Comparison of ENCODE assay signal across 17 cellular contexts in the genomic region with DNA sequence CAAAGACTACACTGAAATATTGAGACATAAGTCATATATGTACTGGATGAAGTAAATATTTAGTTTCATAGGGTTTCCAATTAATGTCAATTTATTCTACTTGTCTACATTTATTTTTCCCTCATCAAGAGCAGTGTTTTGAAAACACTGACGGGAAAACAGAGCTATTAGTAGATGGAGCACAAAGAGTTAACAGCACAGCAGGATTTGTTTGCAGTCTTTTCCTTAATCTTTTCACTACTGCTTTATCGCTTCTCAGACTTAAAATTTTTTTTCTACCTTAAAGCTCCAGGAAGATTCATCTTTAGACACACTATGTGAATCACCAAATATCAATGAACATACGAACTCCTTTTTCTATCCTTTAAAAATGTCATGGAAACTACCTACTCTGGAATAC. TPM values are rescaled to one million over a fixed set of nuclear protein-coding genes. Genes with fewer than 3 reads are reported as not detected.
DNase-seq lines count a peak whose midpoint lies in the region; ATAC-seq, FAIRE-seq and TF ChIP-seq lines count a peak whose summit lies in the region.
"Had no signal": no experiment of that assay in that cellular context is flagged by ENCODE, and none has a peak within 500 bp of the region (broad histone marks: within the 10 kb centered on the region; RNA-seq: fewer than 3 reads in every experiment).

No MANE protein-coding gene starts in this region.

- H2BK5ac ChIP-seq in H9 (ENCODE audit: insufficient read length, low read length), result no peak overlapping the region

- no peak overlapping the region for H4K8ac ChIP-seq in H9 (replicated peaks; ENCODE audit: insufficient read length, low read depth, low read length)

- no peaks in the 10 kb centered on the region for H4K20me1 ChIP-seq in H9 (ENCODE audit: control insufficient read depth, insufficient read depth, insufficient read length)
- H4K20me1 ChIP-seq in neural progenitor cell (ENCODE audit: low read depth), result no peaks in the 10 kb centered on the region

- no peak overlapping the region for H2AK5ac ChIP-seq in H9 (ENCODE audit: insufficient read length, low read length)

- no peaks in the 10 kb centered on the region for H3K79me2 ChIP-seq in H9 (ENCODE audit: insufficient read depth, low read length)
- H3K79me2 ChIP-seq in neural progenitor cell (ENCODE audit: low read depth), result no peaks in the 10 kb centered on the region

- peak; percentile 53 for FAIRE-seq in D721Med (lab: Jason Lieb, UNC)
- FAIRE-seq: G401.6, GM12892 had no signal

- H2AFZ ChIP-seq in H9 (ENCODE audit: low read length) (no peak overlapping the region), neural progenitor cell (replicated peaks) (no peak overlapping the region)
- H2AFZ ChIP-seq: GM23338 had no signal

- no peak overlapping the region for H4K5ac ChIP-seq in H9 (ENCODE audit: insufficient read length, low read depth, low read length)

- no peak overlapping the region for H2BK15ac ChIP-seq in H9 (ENCODE audit: low read depth, low read length)

- H3K27me3 Mint-ChIP-seq in H9 (ENCODE audit: low read depth) (no peaks in the 10 kb centered on the region), neural progenitor cell (ENCODE audit: insufficient read depth, low read depth) (no peaks in the 10 kb centered on the region)
- no peaks in the 10 kb centered on the region for H3K27me3 Mint-ChIP-seq in effector memory CD8-positive, alpha-beta T cell
- H3K27me3 Mint-ChIP-seq: CD4-positive, alpha-beta memory T cell had no signal

- H3K23ac ChIP-seq in H9 (ENCODE audit: insufficient read length, low read depth, low read length), result no peak overlapping the region

- H3K4me1 ChIP-seq in H9 (ENCODE audit: insufficient read depth, low read length), result no peaks in the 10 kb centered on the region
- no peaks in the 10 kb centered on the region for H3K4me1 ChIP-seq in ectodermal cell (ENCODE audit: control insufficient read depth, insufficient read depth, low read length)
- peaks cover 14% of the 10 kb centered on the region for H3K4me1 ChIP-seq in neural progenitor cell
- H3K4me1 ChIP-seq: HAP-1 had no signal

- no peak overlapping the region for H3K4ac ChIP-seq in H9 (ENCODE audit: low read depth, low read length)

- no peak overlapping the region for H3K18ac ChIP-seq in H9 (ENCODE audit: insufficient read length, low read depth, low read length)

- peaks cover 3% of the 10 kb centered on the region for H3K36me3 ChIP-seq in ectodermal cell (ENCODE audit: control insufficient read depth, insufficient read depth, low read length)
- H3K36me3 ChIP-seq in neural progenitor cell, result peaks cover 13% of the 10 kb centered on the region

- H3K56ac ChIP-seq in H9 (ENCODE audit: insufficient read length, low read depth, low read length), result no peak overlapping the region

- ATAC-seq in effector memory CD8-positive, alpha-beta T cell (replicated peaks), result no peak
- no peak for ATAC-seq in GM21360 (IDR thresholded peaks at IDR 0.05; ENCODE audit: unreplicated experiment)
- ATAC-seq: GM23338 had no signal

- no peak overlapping the region for H3T11ph ChIP-seq in H9 (ENCODE audit: low read length)

- H3K27me3 ChIP-seq in H9 (ENCODE audit: insufficient read depth, low read length) (no peaks in the 10 kb centered on the region), ectodermal cell (ENCODE audit: control insufficient read depth, insufficient read depth, low read length, poor library complexity, severe bottlenecking) (no peaks in the 10 kb centered on the region), neural progenitor cell (no peaks in the 10 kb centered on the region)

- H3K4me2 ChIP-seq in H9 (ENCODE audit: insufficient read depth, insufficient read length, low read length), result no peak overlapping the region
- peak overlapping the region; percentile 56 for H3K4me2 ChIP-seq in neural progenitor cell
- H3K4me2 ChIP-seq: GM23338 had no signal

- H3K36me3 Mint-ChIP-seq in H9 (ENCODE audit: insufficient read depth in 1 of 3, low read depth in 3 of 3) (peaks cover 0 to 15% (median 7%) of the 10 kb centered on the region in 3 experiments; a peak in 5 of 7 replicates), neural progenitor cell (peaks cover 11% of the 10 kb centered on the region)
- H3K36me3 Mint-ChIP-seq in effector memory CD8-positive, alpha-beta T cell (ENCODE audit: insufficient read depth), result peaks cover 52% of the 10 kb centered on the region

- no peaks in the 10 kb centered on the region for H3F3A ChIP-seq in neural progenitor cell (ENCODE audit: low read depth)

- H3K4me3 Mint-ChIP-seq in H9 (no peak overlapping the region), neural progenitor cell (no peak overlapping the region)
- H3K4me3 Mint-ChIP-seq in effector memory CD8-positive, alpha-beta T cell, result no peak overlapping the region
- H3K4me3 Mint-ChIP-seq: CD4-positive, alpha-beta memory T cell; GM23338; HFFc6 had no signal

- H3K4me3 ChIP-seq in ectodermal cell (ENCODE audit: insufficient read depth, low read depth, low read length), result no peak overlapping the region
- no peak overlapping the region for H3K4me3 ChIP-seq in neural progenitor cell
- H3K4me3 ChIP-seq: GM23338, HAP-1 had no signal

- no peaks in the 10 kb centered on the region for H3K9me3 ChIP-seq in H9 (ENCODE audit: control insufficient read depth, low read depth, low read length)
- H3K9me3 ChIP-seq in ectodermal cell (ENCODE audit: control insufficient read depth, low read length), result no peaks in the 10 kb centered on the region
- H3K9me3 ChIP-seq in neural progenitor cell (ENCODE audit: low read depth), result no peaks in the 10 kb centered on the region
- H3K9me3 ChIP-seq: HAP-1 had no signal

- DNase-seq in D721Med (ENCODE audit: insufficient read length, low spot score), result no peak
- no peak for DNase-seq in H9
- DNase-seq in neural progenitor cell (ENCODE audit: low spot score), result no peak
- DNase-seq in effector memory CD8-positive, alpha-beta T cell, result no peak
- DNase-seq: C1 segment of cervical spinal cord; Calu3; CD4-positive, alpha-beta memory T cell; COR-L47; DMS153; DND-41; HFFc6 had no signal

- H3K14ac ChIP-seq in H9 (ENCODE audit: insufficient read depth, low read length), result no peak overlapping the region

- H4K91ac ChIP-seq in H9 (ENCODE audit: insufficient read length, low read depth, low read length), result no peak overlapping the region

- H3K23me2 ChIP-seq in H9 (ENCODE audit: insufficient read length, low read depth, low read length, poor library complexity, severe bottlenecking), result no peaks in the 10 kb centered on the region

- TF ChIP-seq CTCF in D721Med (IDR thresholded peaks at IDR 0.05; ENCODE audit: insufficient read depth, missing control alignments), result no peak
- TF ChIP-seq CTCF in H9 (conservative IDR thresholded peaks at IDR 0.05), result no peak
- TF ChIP-seq CTCF in neural progenitor cell (IDR thresholded peaks at IDR 0.05), result no peak

- H3K9me3 Mint-ChIP-seq in H9 (no peaks in the 10 kb centered on the region), neural progenitor cell (no peaks in the 10 kb centered on the region)
- no peaks in the 10 kb centered on the region for H3K9me3 Mint-ChIP-seq in effector memory CD8-positive, alpha-beta T cell
- H3K9me3 Mint-ChIP-seq: GM23338, HFFc6 had no signal

- no peak overlapping the region for H2BK120ac ChIP-seq in H9 (ENCODE audit: low read depth, low read length, poor library complexity, severe bottlenecking)

- H3K79me1 ChIP-seq in H9 (ENCODE audit: insufficient read depth, low read depth, low read length, poor library complexity, severe bottlenecking), result no peaks in the 10 kb centered on the region

- H3K27ac ChIP-seq in H9 (ENCODE audit: insufficient read length, low read depth, low read length) (no peak overlapping the region), ectodermal cell (ENCODE audit: insufficient read depth, low read depth, low read length, poor library complexity, severe bottlenecking) (peak overlapping the region; percentile 20), neural progenitor cell (peak overlapping the region; percentile 27)

- WGBS in H9 (ENCODE audit: extremely low coverage, insufficient read length, low lambda C conversion rate), result no CpG with 5 or more reads among the region's 3 CpGs
- WGBS in ectodermal cell, 2 experiments, result 60 to 77% methylated on average over 3 of the region's 3 CpGs

- H2BK12ac ChIP-seq in H9 (ENCODE audit: insufficient read length, low read depth, low read length), result no peak overlapping the region

- no peak overlapping the region for H2BK20ac ChIP-seq in H9 (ENCODE audit: low read depth, low read length, poor library complexity, severe bottlenecking)

- no peak overlapping the region for H3K9ac ChIP-seq in H9 (ENCODE audit: extremely low read depth, insufficient read length, low read length)
- no peak overlapping the region for H3K9ac ChIP-seq in neural progenitor cell

- H3K4me1 Mint-ChIP-seq in H9, result peaks cover 4 to 6% of the 10 kb centered on the region in 2 experiments; a peak in 2 of 4 replicates
- no peaks in the 10 kb centered on the region for H3K4me1 Mint-ChIP-seq in neural progenitor cell
- H3K4me1 Mint-ChIP-seq in effector memory CD8-positive, alpha-beta T cell (ENCODE audit: low read depth in 2 of 2), result peaks cover 6 to 13% of the 10 kb centered on the region in 2 donors
- H3K4me1 Mint-ChIP-seq: GM23338 had no signal

- H3K27ac Mint-ChIP-seq in H9 (peak overlapping the region in 2 of 3 experiments; percentile 13 to 62; a peak in 2 of 7 replicates), neural progenitor cell (no peak overlapping the region)
- no peak overlapping the region for H3K27ac Mint-ChIP-seq in effector memory CD8-positive, alpha-beta T cell
- H3K27ac Mint-ChIP-seq: CD4-positive, alpha-beta memory T cell; GM23338; HFFc6 had no signal

RNA-seq across cellular contexts. Expression of a gene that starts 25.6 kb away (rescaled TPM):
- 56.4 and 59.7 TPM in 2 replicates for total RNA-seq in H9 (2021)
- 16.4 TPM for polyA plus RNA-seq in ectodermal cell (2013, experiment 1 of 4)
- 22.5 TPM for polyA plus RNA-seq in ectodermal cell (2013, experiment 2 of 4)
- 13.5 TPM for polyA plus RNA-seq in ectodermal cell (2013, experiment 3 of 4)
- polyA plus RNA-seq in ectodermal cell (2013, experiment 4 of 4), result 12.3 TPM
- total RNA-seq in neural progenitor cell (ENCODE audit: low replicate concordance), result 19.7 and 20.6 TPM in 2 replicates

RNA-seq across cellular contexts. Expression of a gene that starts 59.4 kb away (rescaled TPM):
- total RNA-seq in H9 (2021) (13.0 and 13.2 TPM in 2 replicates), neural progenitor cell (ENCODE audit: low replicate concordance) (22.0 and 33.6 TPM in 2 replicates)
- polyA plus RNA-seq in ectodermal cell (2013, experiment 1 of 4), result 14.9 TPM
- 11.8 TPM for polyA plus RNA-seq in ectodermal cell (2013, experiment 2 of 4)
- polyA plus RNA-seq in ectodermal cell (2013, experiment 3 of 4), result 13.8 TPM
- polyA plus RNA-seq in ectodermal cell (2013, experiment 4 of 4), result 13.9 TPM

Comparison
In these comparisons a context has a peak if more than half of its experiments do, and no peak if none do; other contexts are left out.
1. H3K27ac Mint-ChIP-seq: peak in H9 (2 of 3); none in neural progenitor cell (single experiment) and effector memory CD8-positive, alpha-beta T cell (0 of 2).